13 cellular contexts compared by ENCODE assay signal in the genomic region with DNA sequence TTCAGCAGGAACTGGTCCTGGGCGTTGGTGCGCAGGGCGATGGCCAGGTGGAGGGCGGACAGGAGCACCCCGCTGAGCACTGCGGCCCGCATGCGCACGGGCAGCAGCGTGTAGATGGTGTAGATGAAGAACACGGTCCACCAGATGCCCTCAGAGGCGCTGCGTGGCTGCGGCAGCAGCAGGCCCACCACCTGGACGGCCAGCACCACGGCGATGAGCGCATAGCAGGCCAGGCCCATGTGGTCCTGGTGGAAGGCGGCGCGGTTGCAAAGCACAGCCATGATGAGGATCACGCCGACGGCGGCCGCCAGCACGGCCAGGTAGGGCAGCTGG. TPM values are rescaled to one million over a fixed set of nuclear protein-coding genes. Genes with fewer than 3 reads are reported as not detected.
DNase-seq lines count a peak whose midpoint lies in the region; ATAC-seq and TF ChIP-seq lines count a peak whose summit lies in the region.
"Had no signal": no experiment of that assay in that cellular context is flagged by ENCODE, and none has a peak within 500 bp of the region (broad histone marks: within the 10 kb centered on the region; RNA-seq: fewer than 3 reads in every experiment).

No MANE protein-coding gene starts in this region.

- H4K20me1 ChIP-seq in neural progenitor cell (ENCODE audit: low read depth) = peaks cover 5% of the 10 kb centered on the region

- H3K36me3 ChIP-seq in heart left ventricle (no peaks in the 10 kb centered on the region), neural progenitor cell (no peaks in the 10 kb centered on the region), upper lobe of left lung (no peaks in the 10 kb centered on the region)

- no peak for TF ChIP-seq POLR2A in heart left ventricle (IDR thresholded peaks at IDR 0.05)
- TF ChIP-seq POLR2A in upper lobe of left lung (IDR thresholded peaks at IDR 0.05) = no peak

- H3K9me3 ChIP-seq in heart left ventricle (no peaks in the 10 kb centered on the region), neural progenitor cell (ENCODE audit: low read depth) (no peaks in the 10 kb centered on the region), upper lobe of left lung (no peaks in the 10 kb centered on the region)

- intact Hi-C loops in heart left ventricle (cut with DNase I) = loop anchor here in 9 of 10 donors (2.0 to 10.0 kb wide), 13 partner anchors 35 to 120 kb away; no protein-coding TSS in a partner anchor

- peak overlapping the region; percentile 59 for H3K4me3 Mint-ChIP-seq in activated T-cell treated with anti-CD3 and anti-CD28 coated beads, Interleukin-2, amount 50 U/mL, for 72 hours
- H3K4me3 Mint-ChIP-seq in activated T-cell treated with anti-CD3 and anti-CD28 coated beads, Interleukin-2, amount 50 U/mL, for 4 hours = no peak overlapping the region
- peak overlapping the region; percentile 82 for H3K4me3 Mint-ChIP-seq in neural progenitor cell

- H3K27ac ChIP-seq in heart left ventricle (peak overlapping the region; percentile 47 to 97 (median 92)), neural progenitor cell (no peak overlapping the region), upper lobe of left lung (peak overlapping the region in 1 of 4 donors; percentile 7)

- no peak for TF ChIP-seq EP300 in upper lobe of left lung (IDR thresholded peaks at IDR 0.05)

- no peak for ATAC-seq in activated T-cell treated with anti-CD3 and anti-CD28 coated beads, Interleukin-2, amount 50 U/mL, for 72 hours (replicated peaks in 1 of 2)
- no peak for ATAC-seq in activated T-cell treated with anti-CD3 and anti-CD28 coated beads, Interleukin-2, amount 50 U/mL, for 4 hours
- peak in 3 of 4 donors; percentile 1 to 31 (median 13) for ATAC-seq in heart left ventricle
- no peak for ATAC-seq in upper lobe of left lung (ENCODE audit: low FRiP score in 2 of 2)
- ATAC-seq in GM18907 (IDR thresholded peaks at IDR 0.05; ENCODE audit: unreplicated experiment) = no peak

- H3K4me2 ChIP-seq in neural progenitor cell = no peak overlapping the region

- no peak overlapping the region for H3K27ac Mint-ChIP-seq in activated T-cell treated with anti-CD3 and anti-CD28 coated beads, Interleukin-2, amount 50 U/mL, for 72 hours
- H3K27ac Mint-ChIP-seq in neural progenitor cell = no peak overlapping the region

- H3K36me3 Mint-ChIP-seq in activated T-cell treated with anti-CD3 and anti-CD28 coated beads, Interleukin-2, amount 50 U/mL, for 72 hours (ENCODE audit: insufficient read depth in 2 of 2) = peaks cover 1 to 2% of the 10 kb centered on the region in 2 donors
- H3K36me3 Mint-ChIP-seq in activated T-cell treated with anti-CD3 and anti-CD28 coated beads, Interleukin-2, amount 50 U/mL, for 4 hours (ENCODE audit: insufficient read depth) = no peaks in the 10 kb centered on the region
- H3K36me3 Mint-ChIP-seq in neural progenitor cell = peaks cover 3% of the 10 kb centered on the region

- H3K4me3 ChIP-seq in heart left ventricle (peak overlapping the region; percentile 38 to 92 (median 72)), neural progenitor cell (no peak overlapping the region), upper lobe of left lung (peak overlapping the region in 3 of 4 donors; percentile 18 to 47 (median 24))

- peaks cover 0 to 57% (median 15%) of the 10 kb centered on the region in 12 donors for H3K4me1 ChIP-seq in heart left ventricle
- peaks cover 8% of the 10 kb centered on the region for H3K4me1 ChIP-seq in neural progenitor cell
- H3K4me1 ChIP-seq in upper lobe of left lung = peaks cover 16 to 32% (median 19%) of the 10 kb centered on the region in 4 donors

- no peaks in the 10 kb centered on the region for H3K79me2 ChIP-seq in neural progenitor cell (ENCODE audit: low read depth)

- H3K9ac ChIP-seq in neural progenitor cell = no peak overlapping the region

- 53 to 81% (median 59%) methylated on average over 18 to 27 of the region's 27 CpGs for WGBS in heart left ventricle, 4 donors
- 93 to 94% methylated on average over 17 to 27 of the region's 27 CpGs for WGBS in upper lobe of left lung, 2 donors

- no peak overlapping the region for H2AFZ ChIP-seq in neural progenitor cell (replicated peaks)

- H3F3A ChIP-seq in neural progenitor cell (ENCODE audit: low read depth) = peaks cover 20% of the 10 kb centered on the region

- H3K27me3 Mint-ChIP-seq in activated T-cell treated with anti-CD3 and anti-CD28 coated beads, Interleukin-2, amount 50 U/mL, for 72 hours (ENCODE audit: low read depth) = peaks cover 65% of the 10 kb centered on the region
- H3K27me3 Mint-ChIP-seq in activated T-cell treated with anti-CD3 and anti-CD28 coated beads, Interleukin-2, amount 50 U/mL, for 4 hours (ENCODE audit: low read depth) = peaks cover 59% of the 10 kb centered on the region
- peaks cover 40% of the 10 kb centered on the region for H3K27me3 Mint-ChIP-seq in neural progenitor cell (ENCODE audit: insufficient read depth, low read depth)

- no peaks in the 10 kb centered on the region for H3K4me1 Mint-ChIP-seq in activated T-cell treated with anti-CD3 and anti-CD28 coated beads, Interleukin-2, amount 50 U/mL, for 72 hours (ENCODE audit: low read depth)
- H3K4me1 Mint-ChIP-seq in activated T-cell treated with anti-CD3 and anti-CD28 coated beads, Interleukin-2, amount 50 U/mL, for 4 hours (ENCODE audit: low read depth) = peaks cover 2% of the 10 kb centered on the region
- peaks cover 12% of the 10 kb centered on the region for H3K4me1 Mint-ChIP-seq in neural progenitor cell

- peaks cover 0 to 54% (median 7%) of the 10 kb centered on the region in 9 donors for H3K27me3 ChIP-seq in heart left ventricle
- H3K27me3 ChIP-seq in neural progenitor cell = peaks cover 81% of the 10 kb centered on the region
- H3K27me3 ChIP-seq in upper lobe of left lung = peaks cover 0 to 29% (median 19%) of the 10 kb centered on the region in 4 donors

- no peak for TF ChIP-seq CTCF in heart left ventricle (IDR thresholded peaks at IDR 0.05)
- TF ChIP-seq CTCF in neural progenitor cell (IDR thresholded peaks at IDR 0.05) = no peak
- TF ChIP-seq CTCF in upper lobe of left lung (IDR thresholded peaks at IDR 0.05) = no peak

- no peaks in the 10 kb centered on the region for H3K9me3 Mint-ChIP-seq in activated T-cell treated with anti-CD3 and anti-CD28 coated beads, Interleukin-2, amount 50 U/mL, for 72 hours
- H3K9me3 Mint-ChIP-seq in activated T-cell treated with anti-CD3 and anti-CD28 coated beads, Interleukin-2, amount 50 U/mL, for 4 hours = no peaks in the 10 kb centered on the region
- peaks cover 3% of the 10 kb centered on the region for H3K9me3 Mint-ChIP-seq in neural progenitor cell

- DNase-seq in activated T-cell treated with anti-CD3 and anti-CD28 coated beads, Interleukin-2, amount 50 U/mL, for 72 hours = no peak
- no peak for DNase-seq in activated T-cell treated with anti-CD3 and anti-CD28 coated beads, Interleukin-2, amount 50 U/mL, for 4 hours
- peak in 2 of 5 donors; percentile 39 to 44 for DNase-seq in heart left ventricle
- no peak for DNase-seq in neural progenitor cell (ENCODE audit: low spot score)
- DNase-seq in upper lobe of left lung = peak in 1 of 2 donors; percentile 85
- no peak for DNase-seq in activated CD4-positive, CD25-positive, alpha-beta regulatory T cell treated with anti-CD3 and anti-CD28 coated beads, Interleukin-2, amount 50 U/mL, for 72 hours
- DNase-seq in NCI-H187 (lab: John Stamatoyannopoulos, UW) = no peak
- DNase-seq: activated gamma-delta T cell, KG1, kidney, NCI-H2029, NCI-H774 had no signal

RNA-seq across cellular contexts. Expression of gene ADCY5, which starts 1.5 kb away (rescaled TPM):
- total RNA-seq in activated T-cell treated with anti-CD3 and anti-CD28 coated beads, Interleukin-2, amount 50 U/mL, for 72 hours = not detected
- total RNA-seq in activated T-cell treated with anti-CD3 and anti-CD28 coated beads, Interleukin-2, amount 50 U/mL, for 4 hours = under 1 TPM in 2 of 3 donors, not detected in 1; 0.05 to 0.13 TPM
- total RNA-seq in heart left ventricle (100 to 1,000 TPM; 106 to 276 (median 170) TPM), neural progenitor cell (ENCODE audit: low replicate concordance) (1.0 and 1.6 TPM in 2 replicates), upper lobe of left lung (10 to 100 TPM in 2 of 6 donors, 1 to 10 TPM in 4; 2.1 to 23.0 (median 3.2) TPM)
- polyA plus RNA-seq in heart left ventricle = 10 to 100 TPM; 78.5 to 84.1 TPM

Comparison
In these comparisons a context has a peak if more than half of its experiments do, and no peak if none do; other contexts are left out.
1. ATAC-seq: peak in heart left ventricle (3 of 4); none in activated T-cell treated with anti-CD3 and anti-CD28 coated beads, Interleukin-2, amount 50 U/mL, for 72 hours (0 of 2), activated T-cell treated with anti-CD3 and anti-CD28 coated beads, Interleukin-2, amount 50 U/mL, for 4 hours (0 of 2), upper lobe of left lung (0 of 2) and GM18907 (single experiment).
2. RNA of gene ADCY5, which starts 1.5 kb away (total RNA-seq): 106 to 276 TPM in heart left ventricle; 2.1 to 23.0 TPM in upper lobe of left lung, 1.0 to 1.6 TPM in neural progenitor cell, 0.05 to 0.13 TPM in activated T-cell treated with anti-CD3 and anti-CD28 coated beads, Interleukin-2, amount 50 U/mL, for 4 hours and not detected in activated T-cell treated with anti-CD3 and anti-CD28 coated beads, Interleukin-2, amount 50 U/mL, for 72 hours; every median in the first group is over 4 times any median in the second.